ENCODE assay signal across 28 cellular contexts in genomic region chr11:44308256-44308922, GRCh38. TPM values are rescaled to one million over a fixed set of nuclear protein-coding genes. Genes with fewer than 3 reads are reported as not detected.
A peak's percentile ranks its signal among the peaks of the same experiment; 100 is the strongest.
DNase-seq lines count a peak whose midpoint lies in the region; ATAC-seq and TF ChIP-seq lines count a peak whose summit lies in the region.
"Had no signal": no experiment of that assay in that cellular context is flagged by ENCODE, and none has a peak within 500 bp of the region (broad histone marks: within the 10 kb centered on the region; RNA-seq: fewer than 3 reads in every experiment).

No MANE protein-coding gene starts in this region.

- H3K27ac ChIP-seq in SJSA1 = peak overlapping the region; percentile 32
- no peak overlapping the region for H3K27ac ChIP-seq in suprapubic skin
- H3K27ac ChIP-seq: 22Rv1, foreskin keratinocyte, KMS-11, tibial artery had no signal

- TF ChIP-seq CTCF in suprapubic skin (IDR thresholded peaks at IDR 0.05) (no peak), chondrocyte (IDR thresholded peaks at IDR 0.05) (no peak)

- no peak for TF ChIP-seq POLR2A in suprapubic skin (IDR thresholded peaks at IDR 0.05)

- WGBS in suprapubic skin = 69% methylated on average over 15 of the region's 20 CpGs

- H3K27me3 ChIP-seq in SJSA1 (replicated peaks) (no peaks in the 10 kb centered on the region), iPS-15b (ENCODE audit: control insufficient read depth, insufficient read depth, low read length) (peaks cover 98% of the 10 kb centered on the region), suprapubic skin (peaks cover 100% of the 10 kb centered on the region)

- no peak for ATAC-seq in HG03521 (IDR thresholded peaks at IDR 0.05; ENCODE audit: unreplicated experiment)
- ATAC-seq: activated CD8-positive, alpha-beta T cell treated with anti-CD3 and anti-CD28 coated beads for 36 hours; foreskin keratinocyte; HCT116; stimulated activated naive CD8-positive, alpha-beta T cell treated with anti-CD3 and anti-CD28 coated beads, Interleukin-15, Interleukin-2, amounts not matched to agents 100 U/mL and 50 U/mL, for 24 hours had no signal

- CTCF ChIA-PET in activated naive CD4-positive, alpha-beta T cell treated with anti-CD3 and anti-CD28 coated beads for 36 hours (lab: Charles Lee) = interaction anchor here (2.1 kb wide), 1 partner anchor 22 kb away, joined by 7 read pairs; no protein-coding TSS in a partner anchor

- H3K4me3 ChIP-seq in SJSA1 (peak overlapping the region; percentile 82), iPS-15b (ENCODE audit: low read depth, low read length) (peak overlapping the region; percentile 9), suprapubic skin (peak overlapping the region; percentile 49)

- H3K9me3 Mint-ChIP-seq in activated naive CD4-positive, alpha-beta T cell treated with anti-CD3 and anti-CD28 coated beads, Interleukin-2, amount 50 U/mL, for 24 hours = no peaks in the 10 kb centered on the region
- no peaks in the 10 kb centered on the region for H3K9me3 Mint-ChIP-seq in activated naive CD4-positive, alpha-beta T cell treated with anti-CD3 and anti-CD28 coated beads for 36 hours
- H3K9me3 Mint-ChIP-seq in chondrocyte (ENCODE audit: low read depth) = no peaks in the 10 kb centered on the region
- H3K9me3 Mint-ChIP-seq: activated CD8-positive, alpha-beta T cell treated with anti-CD3 and anti-CD28 coated beads for 36 hours had no signal

- H3K4me1 ChIP-seq in SJSA1 (replicated peaks) (peaks cover 52% of the 10 kb centered on the region), iPS-15b (ENCODE audit: control insufficient read depth, insufficient read depth, low read length) (no peaks in the 10 kb centered on the region), suprapubic skin (peaks cover 48% of the 10 kb centered on the region)
- H3K4me1 ChIP-seq: foreskin keratinocyte had no signal

- DNase-seq in activated naive CD4-positive, alpha-beta T cell treated with anti-CD3 and anti-CD28 coated beads for 36 hours = no peak
- DNase-seq in SJSA1 (ENCODE audit: low read depth in 1 of 2, low spot score in 2 of 2) (peak in 1 of 2 experiments; percentile 62), suprapubic skin (ENCODE audit: low spot score in 2 of 2) (no peak), DMS153 treated with DMSO at 0.1 percent for 48 hours (lab: John Stamatoyannopoulos, UW; ENCODE audit: unreplicated experiment) (no peak), chondrocyte (ENCODE audit: low spot score) (no peak)
- DNase-seq: activated CD4-positive, CD25-positive, alpha-beta regulatory T cell; activated CD8-positive, alpha-beta T cell treated with anti-CD3 and anti-CD28 coated beads for 36 hours; caudate nucleus; foreskin keratinocyte; MV-4-11; NCI-H1694 treated with DMSO at 0.1 percent for 48 hours; NCI-H2227 treated with DMSO at 0.1 percent for 48 hours; stimulated activated CD4-positive, alpha-beta T cell treated with anti-CD3 and anti-CD28 coated beads, Interleukin-4, amount 100 ng/mL, for 1 hour; stimulated activated naive CD8-positive, alpha-beta T cell treated with anti-CD3 and anti-CD28 coated beads, Interleukin-15, Interleukin-2, amounts not matched to agents 100 U/mL and 50 U/mL, for 24 hours; T1000; tibial artery had no signal

- no peaks in the 10 kb centered on the region for H3K9me3 ChIP-seq in SJSA1 (replicated peaks)
- no peaks in the 10 kb centered on the region for H3K9me3 ChIP-seq in iPS-15b (ENCODE audit: control insufficient read depth, insufficient read depth, low read length)
- no peaks in the 10 kb centered on the region for H3K9me3 ChIP-seq in suprapubic skin
- H3K9me3 ChIP-seq: tibial artery had no signal

- peaks cover 59% of the 10 kb centered on the region for H3K36me3 ChIP-seq in SJSA1
- H3K36me3 ChIP-seq in iPS-15b (ENCODE audit: control insufficient read depth, insufficient read depth, low read length) = no peaks in the 10 kb centered on the region
- H3K36me3 ChIP-seq in suprapubic skin = no peaks in the 10 kb centered on the region
- H3K36me3 ChIP-seq: tibial artery had no signal

- no peak overlapping the region for H3K27ac Mint-ChIP-seq in activated naive CD4-positive, alpha-beta T cell treated with anti-CD3 and anti-CD28 coated beads, Interleukin-2, amount 50 U/mL, for 24 hours
- H3K27ac Mint-ChIP-seq in activated naive CD4-positive, alpha-beta T cell treated with anti-CD3 and anti-CD28 coated beads for 36 hours = no peak overlapping the region
- no peak overlapping the region for H3K27ac Mint-ChIP-seq in chondrocyte (ENCODE audit: unreplicated experiment)
- H3K27ac Mint-ChIP-seq: activated CD8-positive, alpha-beta T cell treated with anti-CD3 and anti-CD28 coated beads for 36 hours had no signal

- H3K4me3 Mint-ChIP-seq in activated naive CD4-positive, alpha-beta T cell treated with anti-CD3 and anti-CD28 coated beads, Interleukin-2, amount 50 U/mL, for 24 hours = peak overlapping the region; percentile 53
- no peak overlapping the region for H3K4me3 Mint-ChIP-seq in activated naive CD4-positive, alpha-beta T cell treated with anti-CD3 and anti-CD28 coated beads for 36 hours
- no peak overlapping the region for H3K4me3 Mint-ChIP-seq in chondrocyte (ENCODE audit: unreplicated experiment)
- H3K4me3 Mint-ChIP-seq: activated CD8-positive, alpha-beta T cell treated with anti-CD3 and anti-CD28 coated beads for 36 hours had no signal

- no peaks in the 10 kb centered on the region for H3K36me3 Mint-ChIP-seq in activated naive CD4-positive, alpha-beta T cell treated with anti-CD3 and anti-CD28 coated beads, Interleukin-2, amount 50 U/mL, for 24 hours
- H3K36me3 Mint-ChIP-seq in activated naive CD4-positive, alpha-beta T cell treated with anti-CD3 and anti-CD28 coated beads for 36 hours (ENCODE audit: low read depth) = no peaks in the 10 kb centered on the region
- H3K36me3 Mint-ChIP-seq in chondrocyte (ENCODE audit: low read depth) = no peaks in the 10 kb centered on the region

- H3K27me3 Mint-ChIP-seq in activated naive CD4-positive, alpha-beta T cell treated with anti-CD3 and anti-CD28 coated beads, Interleukin-2, amount 50 U/mL, for 24 hours = peaks cover 64% of the 10 kb centered on the region
- peaks cover 88% of the 10 kb centered on the region for H3K27me3 Mint-ChIP-seq in activated naive CD4-positive, alpha-beta T cell treated with anti-CD3 and anti-CD28 coated beads for 36 hours (ENCODE audit: low read depth)
- H3K27me3 Mint-ChIP-seq in chondrocyte (ENCODE audit: low read depth) = peaks cover 89% of the 10 kb centered on the region

- TF ChIP-seq EP300 in suprapubic skin (IDR thresholded peaks at IDR 0.05) = no peak

- no peak overlapping the region for H3K9ac ChIP-seq in iPS-15b (ENCODE audit: low read depth, low read length)
- H3K9ac ChIP-seq: KMS-11 had no signal

- intact Hi-C loops in activated naive CD4-positive, alpha-beta T cell treated with anti-CD3 and anti-CD28 coated beads for 36 hours (cut with micrococcal nuclease) = loop anchor here (5.0 kb wide), 1 partner anchor 116 kb away; no protein-coding TSS in a partner anchor

- H3K4me1 Mint-ChIP-seq in activated naive CD4-positive, alpha-beta T cell treated with anti-CD3 and anti-CD28 coated beads, Interleukin-2, amount 50 U/mL, for 24 hours = peaks cover 32% of the 10 kb centered on the region
- peaks cover 25% of the 10 kb centered on the region for H3K4me1 Mint-ChIP-seq in activated naive CD4-positive, alpha-beta T cell treated with anti-CD3 and anti-CD28 coated beads for 36 hours (ENCODE audit: low read depth)
- H3K4me1 Mint-ChIP-seq in chondrocyte (ENCODE audit: low read depth) = peaks cover 31% of the 10 kb centered on the region

RNA-seq across cellular contexts. Expression of gene ALX4, which starts 1.6 kb away (rescaled TPM):
- not detected for total RNA-seq in activated naive CD4-positive, alpha-beta T cell treated with anti-CD3 and anti-CD28 coated beads for 36 hours
- 30.3 and 41.6 TPM in 2 replicates for total RNA-seq in SJSA1 (2014; rRNA removed; shearing (Covaris generic))
- total RNA-seq in suprapubic skin (1 to 10 TPM in 1 of 4 donors, under 1 TPM in 2, not detected in 1; 0.21 to 1.1 (median 0.34) TPM), chondrocyte (0.08 to 0.22 TPM in 2 of 3 replicates, not detected in the other)
- total RNA-seq: activated CD8-positive, alpha-beta T cell treated with anti-CD3 and anti-CD28 coated beads for 36 hours; dermis microvascular lymphatic vessel endothelial cell; epithelial cell of proximal tubule; foreskin keratinocyte; HT-29; liver; mononuclear cell; renal cortical epithelial cell had no signal

Comparison
In these comparisons a context has a peak if more than half of its experiments do, and no peak if none do; other contexts are left out.
1. H3K4me3 ChIP-seq: peak in every context shown above with its lines; median percentile 82 in SJSA1; 49 in suprapubic skin; 9 in iPS-15b.
2. RNA of gene ALX4, which starts 1.6 kb away (total RNA-seq): 30.3 to 41.6 TPM in SJSA1; 0.21 to 1.1 TPM in suprapubic skin, 0.08 to 0.22 TPM in chondrocyte and not detected in activated naive CD4-positive, alpha-beta T cell treated with anti-CD3 and anti-CD28 coated beads for 36 hours; every median in the first group is over 10 times any median in the second.